Comparison of ENCODE assay signal across 8 cellular contexts in the genomic region with DNA sequence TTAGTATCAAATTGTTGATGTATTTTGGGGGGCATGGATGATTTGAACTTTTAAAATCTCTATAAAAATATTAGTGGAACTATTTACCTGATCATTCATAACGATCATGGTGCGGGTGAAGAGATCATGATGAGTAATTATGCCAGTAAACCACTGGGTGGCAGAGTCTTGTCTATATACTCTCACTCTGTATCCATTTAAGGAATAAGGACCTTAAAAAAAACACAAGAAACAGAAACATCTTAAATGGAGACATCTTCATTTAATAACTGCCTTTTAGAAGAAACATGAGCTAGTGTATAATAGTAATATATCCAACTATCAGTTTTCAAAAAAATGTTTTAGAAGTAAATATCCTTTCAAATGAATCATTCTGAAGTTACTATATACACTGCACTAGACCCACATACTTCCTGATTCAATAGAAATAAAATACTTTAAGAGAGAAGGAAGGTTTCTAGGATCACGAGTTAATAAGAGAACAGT.
A peak's percentile ranks its signal among the peaks of the same experiment; 100 is the strongest.
DNase-seq lines count a peak whose midpoint lies in the region; ATAC-seq, FAIRE-seq and TF ChIP-seq lines count a peak whose summit lies in the region.

No MANE protein-coding gene starts in this region.

- FAIRE-seq in K562 (lab: Jason Lieb, UNC): peak; percentile 51

- peaks cover 38% of the 10 kb centered on the region for H3K36me3 ChIP-seq in K562 (ENCODE audit: control insufficient read depth, insufficient read depth, low read length)

- H3K27me3 ChIP-seq in K562 (ENCODE audit: control insufficient read depth in 2 of 2, insufficient read depth in 2 of 2, low read length in 2 of 2): no peaks in the 10 kb centered on the region

- peak; percentile 87 to 90 for TF ChIP-seq RAD21 in K562 (CRISPR knock-in tag; conservative IDR thresholded peaks at IDR 0.05 in 1 of 2, IDR thresholded peaks at IDR 0.05 in 1 of 2)

- 18% methylated on average over 3 of the region's 3 CpGs for WGBS in K562 (ENCODE audit: insufficient coverage, low coverage, missing lambda C conversion rate)

- H2AFZ ChIP-seq in K562 (ENCODE audit: low read depth, low read length): no peak overlapping the region

- H3K4me2 ChIP-seq in K562 (ENCODE audit: insufficient read depth, low read length): no peak overlapping the region

- POLR2A ChIA-PET in K562 (lab: Yijun Ruan, JAX): interaction anchor here (0.6 to 1.3 kb wide), 2 partner anchors 11 to 501 kb away, joined by 3 to 4 read pairs; no protein-coding TSS in a partner anchor

- BruUV-seq in K562 (replicated peaks; lab: Mats Ljungman, UMichigan): no TSS peak

- CTCF ChIA-PET in K562 (lab: Yijun Ruan, JAX; ENCODE audit: low intra/inter-chr PET ratio): interaction anchor here (0.5 to 1.8 kb wide), 4 partner anchors 15 to 593 kb away, joined by 3 to 17 read pairs (median 7); no protein-coding TSS in a partner anchor

- no peak for TF ChIP-seq POLR2A in K562 (conservative IDR thresholded peaks at IDR 0.05)

- peak; percentile 38 to 77 (median 47); a peak in 3 of 6 replicates for TF ChIP-seq CTCF in K562 (IDR thresholded peaks at IDR 0.05 in 2 of 3, conservative IDR thresholded peaks at IDR 0.05 in 1 of 3; ENCODE audit: insufficient read depth in 2 of 3, low read depth in 1 of 3, low read length in 3 of 3)

- H4K20me1 ChIP-seq in K562 (replicated peaks; ENCODE audit: control insufficient read depth, insufficient read depth, low read length): no peaks in the 10 kb centered on the region

- H3K27ac ChIP-seq in K562 (ENCODE audit: extremely low read depth, low read depth, low read length): no peak overlapping the region

- no peaks in the 10 kb centered on the region for H3K4me1 ChIP-seq in K562 (replicated peaks in 1 of 2; ENCODE audit: control insufficient read depth in 2 of 2, insufficient read depth in 2 of 2, low read length in 2 of 2)

- TF ChIP-seq EP300 in K562 (IDR thresholded peaks at IDR 0.05; ENCODE audit: low read length): no peak

- intact Hi-C loops in K562 (cut with micrococcal nuclease): loop anchor here (1.0 to 10.0 kb wide), 5 partner anchors 52 to 503 kb away; partner anchors contain the start of gene JMJD1C

- peaks cover 54% of the 10 kb centered on the region for H3K79me2 ChIP-seq in K562 (ENCODE audit: control insufficient read depth, insufficient read depth, low read length)

- H3K9me3 ChIP-seq in K562 (replicated peaks; ENCODE audit: control insufficient read depth, insufficient read depth, low read depth, low read length): no peaks in the 10 kb centered on the region

- no peak overlapping the region for H3K4me3 ChIP-seq in K562

- H3K9ac ChIP-seq in K562 (ENCODE audit: insufficient read depth in 1 of 2, low read depth in 2 of 2, low read length in 2 of 2): no peak overlapping the region

- in situ Hi-C loops in K562 (cut with MboI): loop anchor here (25.0 kb wide), 1 partner anchor 420 kb away; no protein-coding TSS in a partner anchor

- peak; percentile 62 for ATAC-seq in GM18873 (IDR thresholded peaks at IDR 0.05; ENCODE audit: low FRiP score, unreplicated experiment)
- peak; percentile 68 for ATAC-seq in HG03097 (IDR thresholded peaks at IDR 0.05; ENCODE audit: low FRiP score, unreplicated experiment)
- ATAC-seq in K562: peak; percentile 79

- DNase-seq in DMS114 treated with DMSO at 0.1 percent for 48 hours (lab: John Stamatoyannopoulos, UW; ENCODE audit: unreplicated experiment): peak; percentile 71
- peak; percentile 51 for DNase-seq in NCI-H460 (ENCODE audit: extremely low read depth, low read depth)
- DNase-seq in K562 (ENCODE audit: extremely low read depth in 1 of 4, low spot score in 3 of 4): peak in 2 of 4 experiments; percentile 39 to 61
- DNase-seq in inferior parietal cortex (ENCODE audit: extremely low spot score): peak; percentile 71
- peak; percentile 87 for DNase-seq in superior temporal gyrus (ENCODE audit: extremely low spot score)
- DNase-seq in stimulated activated CD4-positive, alpha-beta T cell treated with anti-CD3 and anti-CD28 coated beads, Interleukin-4, amount 100 ng/mL, for 1 hour: no peak

- H3K9me1 ChIP-seq in K562 (ENCODE audit: control insufficient read depth, insufficient read depth, low read length): no peaks in the 10 kb centered on the region

TF ChIP-seq in K562, 482 proteins besides CTCF, POLR2A, EP300 and RAD21 (continues in another document):
- TF ChIP-seq ZBTB11 (CRISPR knock-in tag; IDR thresholded peaks at IDR 0.05) (no peak), KLF16 (IDR thresholded peaks at IDR 0.05) (0 out of 2 replicates have a peak, but pooled peaks have one; percentile 21), DEAF1 (CRISPR knock-in tag; IDR thresholded peaks at IDR 0.05) (peak; percentile 65), FOXA1 (IDR thresholded peaks at IDR 0.05; ENCODE audit: borderline replicate concordance) (no peak), POLR2G (IDR thresholded peaks at IDR 0.05; ENCODE audit: low read depth, low read length) (no peak), BDP1 (IDR thresholded peaks at IDR 0.05; ENCODE audit: insufficient read depth, insufficient read length) (no peak), RBM39 (optimal IDR thresholded peaks at IDR 0.05; ENCODE audit: low read depth, low read length) (no peak), ZZZ3 (IDR thresholded peaks at IDR 0.05) (peak; percentile 46; the same call in 1 of the 2 replicates), ZNF507 (tag; conservative IDR thresholded peaks at IDR 0.05) (no peak), ZNF24 (IDR thresholded peaks at IDR 0.05) (no peak), TEAD2 (tag; IDR thresholded peaks at IDR 0.05) (no peak), JUND (IDR thresholded peaks at IDR 0.05; ENCODE audit: borderline replicate concordance, low read depth, low read length) (0 out of 2 replicates have a peak, but pooled peaks have one; percentile 36), JUND (tag; IDR thresholded peaks at IDR 0.05; ENCODE audit: borderline replicate concordance, low read depth, low read length) (no peak), ILF3 (IDR thresholded peaks at IDR 0.05; ENCODE audit: borderline replicate concordance) (no peak)
- TF ChIP-seq, protein P1, sequence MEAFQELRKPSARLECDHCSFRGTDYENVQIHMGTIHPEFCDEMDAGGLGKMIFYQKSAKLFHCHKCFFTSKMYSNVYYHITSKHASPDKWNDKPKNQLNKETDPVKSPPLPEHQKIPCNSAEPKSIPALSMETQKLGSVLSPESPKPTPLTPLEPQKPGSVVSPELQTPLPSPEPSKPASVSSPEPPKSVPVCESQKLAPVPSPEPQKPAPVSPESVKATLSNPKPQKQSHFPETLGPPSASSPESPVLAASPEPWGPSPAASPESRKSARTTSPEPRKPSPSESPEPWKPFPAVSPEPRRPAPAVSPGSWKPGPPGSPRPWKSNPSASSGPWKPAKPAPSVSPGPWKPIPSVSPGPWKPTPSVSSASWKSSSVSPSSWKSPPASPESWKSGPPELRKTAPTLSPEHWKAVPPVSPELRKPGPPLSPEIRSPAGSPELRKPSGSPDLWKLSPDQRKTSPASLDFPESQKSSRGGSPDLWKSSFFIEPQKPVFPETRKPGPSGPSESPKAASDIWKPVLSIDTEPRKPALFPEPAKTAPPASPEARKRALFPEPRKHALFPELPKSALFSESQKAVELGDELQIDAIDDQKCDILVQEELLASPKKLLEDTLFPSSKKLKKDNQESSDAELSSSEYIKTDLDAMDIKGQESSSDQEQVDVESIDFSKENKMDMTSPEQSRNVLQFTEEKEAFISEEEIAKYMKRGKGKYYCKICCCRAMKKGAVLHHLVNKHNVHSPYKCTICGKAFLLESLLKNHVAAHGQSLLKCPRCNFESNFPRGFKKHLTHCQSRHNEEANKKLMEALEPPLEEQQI (IDR thresholded peaks at IDR 0.05): peak; percentile 50; the same call in 1 of the 2 replicates
